8 cellular contexts compared by ENCODE assay signal in the genomic region with DNA sequence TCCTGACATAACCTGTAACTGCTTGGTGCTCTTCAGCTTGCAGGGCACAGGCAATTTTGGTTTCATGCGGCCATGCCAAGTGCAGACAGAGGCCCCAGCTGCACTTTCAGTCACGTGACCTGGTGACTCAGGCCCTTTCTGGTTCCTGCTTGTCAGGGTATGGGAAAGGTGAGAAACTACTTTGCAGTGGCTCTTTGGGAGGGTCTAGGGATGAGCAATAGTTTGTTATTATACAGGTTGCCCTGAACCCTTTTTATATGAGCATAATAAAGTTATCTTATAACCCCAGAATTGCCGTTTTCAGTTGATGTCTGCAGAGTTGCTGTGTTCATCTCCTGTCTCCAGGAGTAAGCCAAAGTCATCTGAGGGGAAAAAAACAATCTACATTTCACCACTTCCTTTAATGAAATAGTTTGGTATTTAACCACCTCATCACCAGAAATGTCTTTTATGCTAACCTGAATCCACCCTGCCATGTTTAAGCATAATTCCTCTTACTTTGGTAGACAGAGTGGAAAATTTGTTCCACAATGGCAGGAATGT. TPM values are rescaled to one million over a fixed set of nuclear protein-coding genes. Genes with fewer than 3 reads are reported as not detected.
DNase-seq lines count a peak whose midpoint lies in the region; ATAC-seq and TF ChIP-seq lines count a peak whose summit lies in the region.

No MANE protein-coding gene starts in this region.

- H3K4me1 Mint-ChIP-seq in WTC11 (peaks cover 2% of the 10 kb centered on the region; the same call in 1 of the 2 replicates), MCF 10A (ENCODE audit: insufficient read depth, unreplicated experiment) (peaks cover 26% of the 10 kb centered on the region)

- H3K36me3 Mint-ChIP-seq in WTC11 (no peaks in the 10 kb centered on the region), MCF 10A (ENCODE audit: insufficient read depth, unreplicated experiment) (no peaks in the 10 kb centered on the region)

- peaks cover 9% of the 10 kb centered on the region for H3K9me3 Mint-ChIP-seq in WTC11
- H3K9me3 Mint-ChIP-seq in MCF 10A (ENCODE audit: unreplicated experiment) = no peaks in the 10 kb centered on the region

- 10 to 17% methylated on average over 3 of the region's 3 CpGs for WGBS in lung, 2 donors

- H3K27ac ChIP-seq in lung (ENCODE audit: low read depth in 1 of 2, low read length in 1 of 2) = peak overlapping the region in 1 of 2 donors; percentile 81

- H3K36me3 ChIP-seq in lung (ENCODE audit: control insufficient read depth in 2 of 2, insufficient read depth in 2 of 2, low read length in 2 of 2) = no peaks in the 10 kb centered on the region

- H3K27me3 Mint-ChIP-seq in WTC11 (ENCODE audit: low read depth) (no peaks in the 10 kb centered on the region), MCF 10A (ENCODE audit: insufficient read depth, unreplicated experiment) (no peaks in the 10 kb centered on the region)

- H3K4me3 Mint-ChIP-seq in WTC11 = no peak overlapping the region
- H3K4me3 Mint-ChIP-seq in MCF 10A (ENCODE audit: unreplicated experiment) = no peak overlapping the region

- ATAC-seq in GM19324 (IDR thresholded peaks at IDR 0.05; ENCODE audit: low FRiP score, unreplicated experiment) = peak; percentile 83
- peak; percentile 26; the same call in 1 of the 2 replicates for ATAC-seq in WTC11
- ATAC-seq in lung (ENCODE audit: insufficient read depth, low FRiP score) = peak; percentile 75
- ATAC-seq in HG03045 (IDR thresholded peaks at IDR 0.05; ENCODE audit: unreplicated experiment) = no peak

- POLR2A ChIA-PET in WTC11 (lab: Charles Lee) = no interaction called here
- POLR2A ChIA-PET in MCF 10A (lab: Yijun Ruan, JAX) = interaction anchor here (0.6 to 4.4 kb wide), 14 partner anchors 9 to 720 kb away, joined by 3 to 71 read pairs (median 5); partner anchors contain the start of genes EMP1 and GSG1
- POLR2A ChIA-PET in HEK293T (lab: Yijun Ruan, JAX) = no interaction called here

- no peak overlapping the region for H3K27ac Mint-ChIP-seq in WTC11
- H3K27ac Mint-ChIP-seq in MCF 10A (ENCODE audit: low read depth, unreplicated experiment) = peak overlapping the region; percentile 60

- TF ChIP-seq CTCF in WTC11 (IDR thresholded peaks at IDR 0.05) (no peak), MCF 10A (IDR thresholded peaks at IDR 0.05; ENCODE audit: unreplicated experiment) (no peak), lung (IDR thresholded peaks at IDR 0.05; ENCODE audit: control extremely low read depth, extremely low read depth) (no peak)

- DNase-seq in Jurkat, Clone E6-1 (ENCODE audit: low read depth, low spot score) = peak; percentile 83
- DNase-seq in WTC11 (ENCODE audit: low spot score) = no peak
- DNase-seq in MCF 10A (ENCODE audit: unreplicated experiment) = peak; percentile 98
- peak; percentile 86 for DNase-seq in lung (ENCODE audit: low spot score)
- DNase-seq in stimulated activated CD8-positive, alpha-beta memory T cell treated with anti-CD3 and anti-CD28 coated beads, Interleukin-7, amount 100 ng/mL, for 4 hours (ENCODE audit: low read depth in 2 of 2) = peak; percentile 60 to 68
- DNase-seq in HEK293T (ENCODE audit: extremely low spot score) = no peak

- intact Hi-C loops in MCF 10A (cut with micrococcal nuclease) = no loop called here

- no peaks in the 10 kb centered on the region for H3K27me3 ChIP-seq in lung (ENCODE audit: control insufficient read depth, insufficient read depth)

- H3K4me1 ChIP-seq in lung (ENCODE audit: control insufficient read depth in 2 of 2, insufficient read depth in 2 of 2, low read length in 2 of 2) = peaks cover 0 to 2% of the 10 kb centered on the region in 2 donors

- no peak overlapping the region for H3K4me3 ChIP-seq in Jurkat, Clone E6-1 (ENCODE audit: low read length)
- H3K4me3 ChIP-seq in lung = no peak overlapping the region

- peaks cover 0 to 6% of the 10 kb centered on the region in 2 donors for H3K9me3 ChIP-seq in lung (ENCODE audit: control insufficient read depth in 2 of 2, insufficient read depth in 1 of 2, low read length in 1 of 2)

- CTCF ChIA-PET in WTC11 (lab: Charles Lee) (no interaction called here), MCF 10A (lab: Yijun Ruan, JAX) (interaction anchor here (0.6 to 2.7 kb wide), 7 partner anchors 21 to 69 kb away, joined by 3 to 17 read pairs (median 3); partner anchors contain the start of gene GSG1), HEK293T (lab: Yijun Ruan, JAX) (no interaction called here)

- no TSS peak for BruUV-seq in MCF 10A (replicated peaks; lab: Mats Ljungman, UMichigan)

TF ChIP-seq in WTC11, 78 proteins besides CTCF, POLR2A, EP300 and RAD21 (continues in another document):
- TF ChIP-seq ETV6 (CRISPR knock-in tag; IDR thresholded peaks at IDR 0.05) (no peak), USF2 (CRISPR knock-in tag; IDR thresholded peaks at IDR 0.05) (peak; percentile 55), EMX1 (CRISPR knock-in tag; IDR thresholded peaks at IDR 0.05) (no peak), FOXP1 (CRISPR knock-in tag; IDR thresholded peaks at IDR 0.05; ENCODE audit: borderline replicate concordance) (no peak), ZNF121 (CRISPR knock-in tag; IDR thresholded peaks at IDR 0.05) (no peak), NFYB (CRISPR knock-in tag; conservative IDR thresholded peaks at IDR 0.05; ENCODE audit: low read depth) (no peak), JAZF1 (CRISPR knock-in tag; IDR thresholded peaks at IDR 0.05) (no peak), ZNF138 (CRISPR knock-in tag; conservative IDR thresholded peaks at IDR 0.05) (no peak), NFE2L1 (CRISPR knock-in tag; IDR thresholded peaks at IDR 0.05) (no peak), ZNF396 (CRISPR knock-in tag; IDR thresholded peaks at IDR 0.05; ENCODE audit: borderline replicate concordance) (no peak), ERG (CRISPR knock-in tag; IDR thresholded peaks at IDR 0.05) (no peak)

TF ChIP-seq in HEK293T, 16 proteins besides CTCF, POLR2A, EP300 and RAD21:
- no peak for TF ChIP-seq ARNT (IDR thresholded peaks at IDR 0.05)
- TF ChIP-seq FOXM1 (IDR thresholded peaks at IDR 0.05; ENCODE audit: borderline replicate concordance) = no peak
- no peak for TF ChIP-seq FOXA1 (IDR thresholded peaks at IDR 0.05)
- TF ChIP-seq PKNOX1 (IDR thresholded peaks at IDR 0.05) = no peak
- TF ChIP-seq CTBP1 (IDR thresholded peaks at IDR 0.05; ENCODE audit: borderline replicate concordance) = no peak
- TF ChIP-seq NFRKB (IDR thresholded peaks at IDR 0.05) = no peak
- no peak for TF ChIP-seq L3MBTL2 (conservative IDR thresholded peaks at IDR 0.05)
- no peak for TF ChIP-seq FOXK2 (IDR thresholded peaks at IDR 0.05)
- no peak for TF ChIP-seq HDGF (IDR thresholded peaks at IDR 0.05; ENCODE audit: borderline replicate concordance)
- no peak for TF ChIP-seq SUZ12 (IDR thresholded peaks at IDR 0.05)
- TF ChIP-seq ZNF384 (IDR thresholded peaks at IDR 0.05) = no peak
- no peak for TF ChIP-seq BHLHE40 (IDR thresholded peaks at IDR 0.05; ENCODE audit: borderline replicate concordance)
TF ChIP-seq in HEK293T: peak in this region for 0.

RNA-seq across cellular contexts. Expression of gene EMP1, which starts 30.9 kb away (rescaled TPM):
- 1.1 TPM for polyA plus RNA-seq in Jurkat, Clone E6-1 (2012; ENCODE audit: insufficient read depth, insufficient read length)
- 0.66 to 1.4 TPM (median 1.4 TPM) in 3 replicates for total RNA-seq in WTC11 (2021)
- total RNA-seq in MCF 10A (2022) = 193 and 230 TPM in 2 replicates
- total RNA-seq in lung = 100 to 1,000 TPM in 1 of 2 donors, 10 to 100 TPM in 1; 67.5 to 348 TPM
- 100 to 1,000 TPM in 1 of 2 donors, 10 to 100 TPM in 1; 91.7 to 243 TPM for polyA plus RNA-seq in lung

Comparison
In these comparisons a context has a peak if more than half of its experiments do, and no peak if none do; other contexts are left out.
1. DNase-seq: peak in Jurkat, Clone E6-1 (single experiment), MCF 10A (single experiment), lung (single experiment) and stimulated activated CD8-positive, alpha-beta memory T cell treated with anti-CD3 and anti-CD28 coated beads, Interleukin-7, amount 100 ng/mL, for 4 hours (2 of 2); none in WTC11 (single experiment) and HEK293T (single experiment).
2. RNA of gene EMP1, which starts 30.9 kb away (total RNA-seq): 67.5 to 348 TPM in lung and 193 to 230 TPM in MCF 10A; 0.66 to 1.4 TPM in WTC11; every median in the first group is over 10 times any median in the second.